Comparison of ENCODE assay signal across 20 cellular contexts in genomic region chr16:9259914-9260608, GRCh38.
A peak's percentile ranks its signal among the peaks of the same experiment; 100 is the strongest.
DNase-seq lines count a peak whose midpoint lies in the region; ATAC-seq and TF ChIP-seq lines count a peak whose summit lies in the region.
"Had no signal": no experiment of that assay in that cellular context is flagged by ENCODE, and none has a peak within 500 bp of the region (broad histone marks: within the 10 kb centered on the region; RNA-seq: fewer than 3 reads in every experiment).

No MANE protein-coding gene starts in this region.

- H3K4me1 ChIP-seq in body of pancreas (peaks cover 35% of the 10 kb centered on the region), liver (ENCODE audit: control insufficient read depth in 4 of 4, insufficient read depth in 4 of 4, low read length in 3 of 4) (peaks cover 4 to 32% (median 25%) of the 10 kb centered on the region in 4 donors)
- H3K4me1 ChIP-seq: HAP-1 had no signal

- peak; percentile 63 to 68 for TF ChIP-seq RAD21 in liver (IDR thresholded peaks at IDR 0.05)

- H3K4me3 ChIP-seq in body of pancreas (no peak overlapping the region), liver (ENCODE audit: low read depth in 1 of 3, low read length in 3 of 3) (no peak overlapping the region)
- H3K4me3 ChIP-seq: BLaER1 treated with 17β-estradiol and CSF1 and Interleukin-3, amounts not matched to agents 10 nM and 100 nM; GM23338; HAP-1; K562 had no signal

- TF ChIP-seq CTCF in body of pancreas (IDR thresholded peaks at IDR 0.05) (no peak), liver (IDR thresholded peaks at IDR 0.05; ENCODE audit: low read depth, low read length, missing input control) (no peak)

- DNase-seq in DMS153 treated with DMSO at 0.1 percent for 48 hours (lab: John Stamatoyannopoulos, UW; ENCODE audit: unreplicated experiment) (peak; percentile 56), body of pancreas (peak; percentile 40 to 64 (median 57)), sciatic nerve (ENCODE audit: low spot score) (no peak), NCI-H524 (lab: John Stamatoyannopoulos, UW) (no peak)
- DNase-seq: AML-193; CD4-positive, alpha-beta T cell; DND-41; HFFc6; Kasumi-1; MV-4-11; NCI-H2081; NCI-H2227 treated with DMSO at 0.1 percent for 48 hours; SK-N-SH had no signal

- H3K27me3 ChIP-seq in body of pancreas: no peaks in the 10 kb centered on the region
- no peaks in the 10 kb centered on the region for H3K27me3 ChIP-seq in liver (ENCODE audit: control insufficient read depth in 4 of 4, insufficient read depth in 4 of 4, low read length in 3 of 4)
- H3K27me3 ChIP-seq: BLaER1 treated with 17β-estradiol and CSF1 and Interleukin-3, amounts not matched to agents 10 nM and 100 nM had no signal

- H3K9me3 ChIP-seq in body of pancreas (no peaks in the 10 kb centered on the region), liver (ENCODE audit: control insufficient read depth in 4 of 4, low read length in 3 of 4) (no peaks in the 10 kb centered on the region)
- H3K9me3 ChIP-seq: BLaER1 treated with 17β-estradiol and CSF1 and Interleukin-3, amounts not matched to agents 10 nM and 100 nM; HAP-1; SK-N-SH had no signal

- no peaks in the 10 kb centered on the region for H3K36me3 ChIP-seq in body of pancreas (replicated peaks in 1 of 2; ENCODE audit: insufficient read depth in 1 of 2, low read depth in 2 of 2)
- H3K36me3 ChIP-seq in liver (ENCODE audit: control insufficient read depth in 4 of 4, insufficient read depth in 3 of 4, low read depth in 1 of 4, low read length in 3 of 4): no peaks in the 10 kb centered on the region
- H3K36me3 ChIP-seq: BLaER1 treated with 17β-estradiol and CSF1 and Interleukin-3, amounts not matched to agents 10 nM and 100 nM; HAP-1 had no signal

- H3K27ac ChIP-seq in body of pancreas (peak overlapping the region in 3 of 4 donors; percentile 51 to 73 (median 63)), liver (ENCODE audit: low read depth in 1 of 2, low read length in 2 of 2) (peak overlapping the region; percentile 77)
- H3K27ac ChIP-seq: BLaER1 treated with 17β-estradiol and CSF1 and Interleukin-3, amounts not matched to agents 10 nM and 100 nM had no signal

- intact Hi-C loops in body of pancreas (cut with DNase I): loop anchor here (5.0 kb wide), 1 partner anchor 922 kb away; the partner anchor contains the start of gene GRIN2A
- intact Hi-C loops in sciatic nerve (cut with DNase I): no loop called here

- H3K9ac ChIP-seq in liver (ENCODE audit: low read depth in 1 of 2, low read length in 2 of 2): no peak overlapping the region
- H3K9ac ChIP-seq: BLaER1 treated with 17β-estradiol and CSF1 and Interleukin-3, amounts not matched to agents 10 nM and 100 nM; SK-N-SH had no signal

- ATAC-seq in body of pancreas (peak; percentile 81), sciatic nerve (peak; percentile 66), GM18873 (IDR thresholded peaks at IDR 0.05; ENCODE audit: low FRiP score, unreplicated experiment) (no peak), GM21723 (IDR thresholded peaks at IDR 0.05; ENCODE audit: unreplicated experiment) (no peak)
- ATAC-seq: K562 had no signal

- no peak for TF ChIP-seq POLR2A in body of pancreas (IDR thresholded peaks at IDR 0.05)

- WGBS in body of pancreas, 2 donors: 25 to 33% methylated on average over 7 of the region's 7 CpGs
- 31% methylated on average over 7 of the region's 7 CpGs for WGBS in liver

TF ChIP-seq in liver, 16 proteins besides CTCF, POLR2A, EP300 and RAD21:
- TF ChIP-seq HNF4G (IDR thresholded peaks at IDR 0.05): peak; percentile 80
- peak; percentile 89 for TF ChIP-seq ZBTB33 (IDR thresholded peaks at IDR 0.05)
- TF ChIP-seq, protein P1, sequence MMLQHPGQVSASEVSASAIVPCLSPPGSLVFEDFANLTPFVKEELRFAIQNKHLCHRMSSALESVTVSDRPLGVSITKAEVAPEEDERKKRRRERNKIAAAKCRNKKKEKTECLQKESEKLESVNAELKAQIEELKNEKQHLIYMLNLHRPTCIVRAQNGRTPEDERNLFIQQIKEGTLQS (IDR thresholded peaks at IDR 0.05): peak; percentile 28
- TF ChIP-seq EGR1 (IDR thresholded peaks at IDR 0.05; ENCODE audit: low read depth in 2 of 2): peak in 1 of 2 donors; percentile 10
- peak; percentile 92 for TF ChIP-seq FOXA2 (IDR thresholded peaks at IDR 0.05)
- TF ChIP-seq REST (IDR thresholded peaks at IDR 0.05): peak; percentile 67
- no peak for TF ChIP-seq GABPA (IDR thresholded peaks at IDR 0.05 in 1 of 2, conservative IDR thresholded peaks at IDR 0.05 in 1 of 2)
- peak; percentile 88 for TF ChIP-seq YY1 (IDR thresholded peaks at IDR 0.05)
- peak; percentile 93 to 95 for TF ChIP-seq HNF4A (conservative IDR thresholded peaks at IDR 0.05)
- TF ChIP-seq TAF1 (conservative IDR thresholded peaks at IDR 0.05): no peak
- TF ChIP-seq MAX (IDR thresholded peaks at IDR 0.05): peak; percentile 86
- peak; percentile 64 to 91 for TF ChIP-seq RXRA (IDR thresholded peaks at IDR 0.05)
- peak; percentile 89 for TF ChIP-seq SP1 (IDR thresholded peaks at IDR 0.05)
- TF ChIP-seq FOXA1 (IDR thresholded peaks at IDR 0.05): peak; percentile 91
- peak in 1 of 2 donors; percentile 68 for TF ChIP-seq JUND (IDR thresholded peaks at IDR 0.05)
- TF ChIP-seq NR2F2 (IDR thresholded peaks at IDR 0.05): peak; percentile 29
TF ChIP-seq in liver: peak in this region for 14.

Comparison
In these comparisons a context has a peak if more than half of its experiments do, and no peak if none do; other contexts are left out.
1. DNase-seq: peak in DMS153 treated with DMSO at 0.1 percent for 48 hours (single experiment) and body of pancreas (4 of 4); none in sciatic nerve (single experiment) and NCI-H524 (0 of 2).
2. ATAC-seq: peak in body of pancreas (single experiment) and sciatic nerve (single experiment); none in GM18873 (single experiment) and GM21723 (single experiment).